ENCODE assay signal across 1 cellular context in genomic region chr2:102661846-102662245, GRCh38.
TF ChIP-seq lines count a peak whose summit lies in the region.

No MANE protein-coding gene starts in this region.

TF ChIP-seq in HepG2, 621 proteins besides CTCF, POLR2A, EP300 and RAD21 (continued from another document):
- TF ChIP-seq ZNF660 (CRISPR knock-in tag; IDR thresholded peaks at IDR 0.05; ENCODE audit: borderline replicate concordance, low read depth) (no peak), ZBTB49 (CRISPR knock-in tag; IDR thresholded peaks at IDR 0.05; ENCODE audit: borderline replicate concordance) (no peak), CEBPG (CRISPR knock-in tag; IDR thresholded peaks at IDR 0.05) (no peak), TOE1 (CRISPR knock-in tag; IDR thresholded peaks at IDR 0.05) (no peak), RBM39 (IDR thresholded peaks at IDR 0.05; ENCODE audit: low read depth, low read length, poor library complexity, severe bottlenecking) (no peak), LRRFIP1 (CRISPR knock-in tag; conservative IDR thresholded peaks at IDR 0.05) (no peak), RNF219 (CRISPR knock-in tag; IDR thresholded peaks at IDR 0.05) (no peak)
